Comparison of ENCODE assay signal across 8 cellular contexts in the genomic region with DNA sequence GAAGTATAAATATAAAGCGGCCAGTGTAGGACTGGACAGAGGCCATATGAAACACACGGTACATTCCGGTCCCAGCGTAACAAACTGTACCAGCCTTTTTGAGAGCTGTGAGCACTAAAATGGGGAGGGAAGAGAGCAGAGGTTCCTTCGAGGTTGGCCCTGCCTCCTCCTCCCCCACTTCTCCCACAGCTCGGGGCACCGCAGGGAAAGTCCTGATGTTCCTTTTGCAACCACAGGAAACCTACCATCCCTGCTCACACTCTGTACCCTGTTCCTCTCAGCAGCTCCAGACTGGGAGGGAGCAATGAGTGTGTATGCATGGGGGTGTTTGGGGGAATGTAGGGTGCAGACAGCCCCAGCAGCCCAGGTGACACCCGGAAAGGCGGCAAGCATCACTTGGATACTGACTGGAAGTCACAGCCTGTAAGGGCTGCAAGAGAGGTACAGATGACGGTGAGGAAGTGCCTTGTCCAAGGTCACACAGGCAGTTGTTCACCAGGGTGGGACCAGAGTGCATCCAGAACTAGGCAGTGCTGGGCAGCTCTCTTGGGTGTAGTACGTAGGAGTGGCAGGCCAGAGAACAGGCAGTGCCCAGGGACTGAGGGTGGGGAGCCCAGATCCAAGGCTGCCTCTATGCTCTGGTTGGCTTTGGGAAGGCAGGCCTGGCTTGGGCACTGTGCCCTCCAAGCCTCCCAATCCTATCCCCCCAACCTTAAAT. TPM values are rescaled to one million over a fixed set of nuclear protein-coding genes. Genes with fewer than 3 reads are reported as not detected.
DNase-seq lines count a peak whose midpoint lies in the region; ATAC-seq and TF ChIP-seq lines count a peak whose summit lies in the region.

No MANE protein-coding gene starts in this region.

- no peaks in the 10 kb centered on the region for H3K9me3 ChIP-seq in WERI-Rb-1 (ENCODE audit: severe bottlenecking)

- no peaks in the 10 kb centered on the region for H3K9me3 Mint-ChIP-seq in activated CD4-positive, alpha-beta memory T cell treated with anti-CD3 and anti-CD28 coated beads, Interleukin-2, amount 10 ng/mL, durations not matched to agents 7 days and 5 days

- peak overlapping the region; percentile 35 for H3K9ac ChIP-seq in rectal smooth muscle tissue (ENCODE audit: low read length)

- H3K36me3 Mint-ChIP-seq in activated CD4-positive, alpha-beta memory T cell treated with anti-CD3 and anti-CD28 coated beads, Interleukin-2, amount 10 ng/mL, durations not matched to agents 7 days and 5 days (ENCODE audit: low read depth), result no peaks in the 10 kb centered on the region

- ATAC-seq in Right ventricle myocardium superior (ENCODE audit: poor library complexity) (peak; percentile 42), HG02571 (IDR thresholded peaks at IDR 0.05; ENCODE audit: unreplicated experiment) (no peak), HG02981 (IDR thresholded peaks at IDR 0.05; ENCODE audit: unreplicated experiment) (no peak)

- H3K27ac Mint-ChIP-seq in activated CD4-positive, alpha-beta memory T cell treated with anti-CD3 and anti-CD28 coated beads, Interleukin-2, amount 10 ng/mL, durations not matched to agents 7 days and 5 days, result peak overlapping the region; percentile 85

- H3K27me3 Mint-ChIP-seq in activated CD4-positive, alpha-beta memory T cell treated with anti-CD3 and anti-CD28 coated beads, Interleukin-2, amount 10 ng/mL, durations not matched to agents 7 days and 5 days, result no peaks in the 10 kb centered on the region

- H3K4me3 Mint-ChIP-seq in activated CD4-positive, alpha-beta memory T cell treated with anti-CD3 and anti-CD28 coated beads, Interleukin-2, amount 10 ng/mL, durations not matched to agents 7 days and 5 days, result no peak overlapping the region

- CTCF ChIA-PET in activated CD4-positive, alpha-beta memory T cell treated with anti-CD3 and anti-CD28 coated beads, Interleukin-2, amount 10 ng/mL, durations not matched to agents 7 days and 5 days (lab: Charles Lee), result interaction anchor here (1.1 to 1.9 kb wide), 3 partner anchors 10 to 100 kb away, joined by 4 to 12 read pairs (median 5); a partner anchor contains a TSS
- CTCF ChIA-PET in GM10248 (lab: Yijun Ruan, JAX), result interaction anchor here (1.0 to 2.2 kb wide), 7 partner anchors 10 to 143 kb away, joined by 3 to 13 read pairs (median 3); a partner anchor contains a TSS

- H3K27me3 ChIP-seq in rectal smooth muscle tissue (ENCODE audit: control insufficient read depth, insufficient read depth, low read length) (no peaks in the 10 kb centered on the region), WERI-Rb-1 (ENCODE audit: insufficient read depth, low read depth, severe bottlenecking) (peaks cover 15% of the 10 kb centered on the region)

- no peak for TF ChIP-seq CTCF in GM10248 (IDR thresholded peaks at IDR 0.05; ENCODE audit: control extremely low read depth, extremely low read depth, low read depth, missing control alignments)
- no peak for TF ChIP-seq CTCF in WERI-Rb-1 (IDR thresholded peaks at IDR 0.05; ENCODE audit: low read depth, low read length)

- POLR2A ChIA-PET in activated CD4-positive, alpha-beta memory T cell treated with anti-CD3 and anti-CD28 coated beads, Interleukin-2, amount 10 ng/mL, durations not matched to agents 7 days and 5 days (lab: Charles Lee), result interaction anchor here (1.0 to 3.7 kb wide), 7 partner anchors 8 to 124 kb away, joined by 3 to 23 read pairs (median 3); a partner anchor contains a TSS
- POLR2A ChIA-PET in GM10248 (lab: Yijun Ruan, JAX), result no interaction called here

- H3K36me3 ChIP-seq in rectal smooth muscle tissue (ENCODE audit: control insufficient read depth, insufficient read depth, low read length) (no peaks in the 10 kb centered on the region), WERI-Rb-1 (no peaks in the 10 kb centered on the region)

- intact Hi-C loops in Right ventricle myocardium superior (cut with DNase I), result no loop called here

- H3K27ac ChIP-seq in rectal smooth muscle tissue (ENCODE audit: low read depth, low read length), result peak overlapping the region; percentile 99
- H3K27ac ChIP-seq in WERI-Rb-1, result no peak overlapping the region

- H3K4me3 ChIP-seq in rectal smooth muscle tissue (ENCODE audit: low read length) (peak overlapping the region; percentile 35), WERI-Rb-1 (ENCODE audit: low read depth, low read length) (no peak overlapping the region)

- peak; percentile 52 for DNase-seq in GDM1 (lab: John Stamatoyannopoulos, UW)
- no peak for DNase-seq in activated CD4-positive, alpha-beta memory T cell treated with anti-CD3 and anti-CD28 coated beads, Interleukin-2, amount 10 ng/mL, durations not matched to agents 7 days and 5 days
- peak; percentile 82 for DNase-seq in Right ventricle myocardium superior
- DNase-seq in GM10248 (ENCODE audit: extremely low spot score), result no peak
- no peak for DNase-seq in WERI-Rb-1

- peaks cover 60% of the 10 kb centered on the region for H3K4me1 Mint-ChIP-seq in activated CD4-positive, alpha-beta memory T cell treated with anti-CD3 and anti-CD28 coated beads, Interleukin-2, amount 10 ng/mL, durations not matched to agents 7 days and 5 days

- peaks cover 39% of the 10 kb centered on the region for H3K4me1 ChIP-seq in rectal smooth muscle tissue (ENCODE audit: control insufficient read depth, insufficient read depth, low read length)

RNA-seq across cellular contexts. Expression of a gene that starts 11.0 kb away (rescaled TPM):
- 1 to 10 TPM in 1 of 2 experiments, under 1 TPM in 1; 0.40 to 1.3 TPM for total RNA-seq in activated CD4-positive, alpha-beta memory T cell treated with anti-CD3 and anti-CD28 coated beads, Interleukin-2, amount 10 ng/mL, durations not matched to agents 7 days and 5 days
- not detected for total RNA-seq in Right ventricle myocardium superior

RNA-seq across cellular contexts. Expression of a gene that starts 37.2 kb away (rescaled TPM):
- 10 to 100 TPM; 51.1 to 51.5 TPM for total RNA-seq in activated CD4-positive, alpha-beta memory T cell treated with anti-CD3 and anti-CD28 coated beads, Interleukin-2, amount 10 ng/mL, durations not matched to agents 7 days and 5 days
- total RNA-seq in Right ventricle myocardium superior, result 106 TPM

RNA-seq across cellular contexts. Expression of a gene that starts 50.5 kb away (rescaled TPM):
- total RNA-seq in activated CD4-positive, alpha-beta memory T cell treated with anti-CD3 and anti-CD28 coated beads, Interleukin-2, amount 10 ng/mL, durations not matched to agents 7 days and 5 days, result not detected
- not detected for total RNA-seq in Right ventricle myocardium superior

RNA-seq across cellular contexts. Expression of a gene that starts 54.9 kb away (rescaled TPM):
- not detected for total RNA-seq in activated CD4-positive, alpha-beta memory T cell treated with anti-CD3 and anti-CD28 coated beads, Interleukin-2, amount 10 ng/mL, durations not matched to agents 7 days and 5 days
- total RNA-seq in Right ventricle myocardium superior, result not detected

Comparison
In these comparisons a context has a peak if more than half of its experiments do, and no peak if none do; other contexts are left out.
1. DNase-seq: peak in GDM1 (single experiment) and Right ventricle myocardium superior (single experiment); none in activated CD4-positive, alpha-beta memory T cell treated with anti-CD3 and anti-CD28 coated beads, Interleukin-2, amount 10 ng/mL, durations not matched to agents 7 days and 5 days (single experiment), GM10248 (single experiment) and WERI-Rb-1 (single experiment).